In genomic region chr5:37886207-37886905, GRCh38 we compare ENCODE assay signal across 26 cellular contexts. TPM values are rescaled to one million over a fixed set of nuclear protein-coding genes. Genes with fewer than 3 reads are reported as not detected.
DNase-seq lines count a peak whose midpoint lies in the region; ATAC-seq, FAIRE-seq and TF ChIP-seq lines count a peak whose summit lies in the region.
"Had no signal": no experiment of that assay in that cellular context is flagged by ENCODE, and none has a peak within 500 bp of the region (broad histone marks: within the 10 kb centered on the region; RNA-seq: fewer than 3 reads in every experiment).

No MANE protein-coding gene starts in this region.

- peak overlapping the region; percentile 11 for H3K4me2 ChIP-seq in keratinocyte (ENCODE audit: control insufficient read depth, extremely low read depth, insufficient read depth, low read depth, low read length)

- no peaks in the 10 kb centered on the region for H3K79me2 ChIP-seq in keratinocyte (ENCODE audit: control insufficient read depth, insufficient read depth, low read length)

- peaks cover 38% of the 10 kb centered on the region for H3K4me1 ChIP-seq in keratinocyte (ENCODE audit: control insufficient read depth, extremely low read depth, insufficient read depth, low read length)

- dilution Hi-C loops in keratinocyte (cut with MboI; ENCODE audit: extremely low pct_ligation_motif_present, low sequenced_read_pairs), result no loop called here

- H3K36me3 ChIP-seq in WERI-Rb-1, result no peaks in the 10 kb centered on the region
- no peaks in the 10 kb centered on the region for H3K36me3 ChIP-seq in keratinocyte (ENCODE audit: control insufficient read depth in 2 of 2, extremely low read depth in 1 of 2, insufficient read depth in 2 of 2, low read length in 2 of 2)
- H3K36me3 ChIP-seq: vagina had no signal

- H2AFZ ChIP-seq in keratinocyte (ENCODE audit: control insufficient read depth, low read length), result peak overlapping the region; percentile 37
- H2AFZ ChIP-seq: GM23248 had no signal

- H3K9me3 Mint-ChIP-seq in activated T-cell treated with anti-CD3 and anti-CD28 coated beads, Interleukin-2, amount 50 U/mL, for 4 hours, result no peaks in the 10 kb centered on the region
- H3K9me3 Mint-ChIP-seq: activated naive CD8-positive, alpha-beta T cell treated with anti-CD3 and anti-CD28 coated beads, Interleukin-2, amount 50 U/mL, for 24 hours had no signal

- H3K9me3 ChIP-seq in WERI-Rb-1 (ENCODE audit: severe bottlenecking), result peaks cover 9% of the 10 kb centered on the region
- peaks cover 2% of the 10 kb centered on the region for H3K9me3 ChIP-seq in keratinocyte (ENCODE audit: control insufficient read depth, low read depth, low read length)
- H3K9me3 ChIP-seq: vagina had no signal

- no peak overlapping the region for H3K4me3 Mint-ChIP-seq in activated T-cell treated with anti-CD3 and anti-CD28 coated beads, Interleukin-2, amount 50 U/mL, for 4 hours
- H3K4me3 Mint-ChIP-seq: activated naive CD8-positive, alpha-beta T cell treated with anti-CD3 and anti-CD28 coated beads, Interleukin-2, amount 50 U/mL, for 24 hours; naive B cell; T-cell had no signal

- no peak overlapping the region for H3K4me3 ChIP-seq in WERI-Rb-1 (ENCODE audit: low read depth, low read length)
- H3K4me3 ChIP-seq in keratinocyte (ENCODE audit: control insufficient read depth in 2 of 3, extremely low read depth in 1 of 3, insufficient read depth in 2 of 3, low read depth in 1 of 3, low read length in 3 of 3), result no peak overlapping the region
- H3K4me3 ChIP-seq: GM23248, vagina had no signal

- intact Hi-C loops in cardiac septum (cut with DNase I), result no loop called here

- peaks cover 4% of the 10 kb centered on the region for H3K27me3 Mint-ChIP-seq in activated T-cell treated with anti-CD3 and anti-CD28 coated beads, Interleukin-2, amount 50 U/mL, for 4 hours (ENCODE audit: low read depth)

- FAIRE-seq in keratinocyte (lab: Jason Lieb, UNC), result no peak
- FAIRE-seq: endothelial cell of umbilical vein, GM12892, islet of Langerhans, TTC549 had no signal

- H3K9ac ChIP-seq in keratinocyte (ENCODE audit: control insufficient read depth, extremely low read depth, insufficient read depth, low read length), result no peak overlapping the region
- H3K9ac ChIP-seq: GM23248 had no signal

- H4K20me1 ChIP-seq in keratinocyte (ENCODE audit: control insufficient read depth, extremely low read depth, insufficient read depth, low read length), result no peaks in the 10 kb centered on the region

- H3K4me1 Mint-ChIP-seq in activated T-cell treated with anti-CD3 and anti-CD28 coated beads, Interleukin-2, amount 50 U/mL, for 4 hours (ENCODE audit: low read depth), result no peaks in the 10 kb centered on the region
- H3K4me1 Mint-ChIP-seq: activated naive CD8-positive, alpha-beta T cell treated with anti-CD3 and anti-CD28 coated beads, Interleukin-2, amount 50 U/mL, for 24 hours; naive B cell; T-cell had no signal

- TF ChIP-seq CTCF in WERI-Rb-1 (IDR thresholded peaks at IDR 0.05; ENCODE audit: low read depth, low read length) (no peak), keratinocyte (optimal IDR thresholded peaks at IDR 0.05 in 1 of 3, IDR thresholded peaks at IDR 0.05 in 1 of 3, conservative IDR thresholded peaks at IDR 0.05 in 1 of 3; ENCODE audit: extremely low read depth in 1 of 3, insufficient read depth in 2 of 3, low read length in 3 of 3) (no peak)

- DNase-seq in DMS 273 (lab: John Stamatoyannopoulos, UW; ENCODE audit: unreplicated experiment) (peak; percentile 88), NCI-H2171 treated with DMSO at 0.1 percent for 48 hours (lab: John Stamatoyannopoulos, UW) (peak; percentile 80), WERI-Rb-1 (peak; percentile 38), keratinocyte (ENCODE audit: low read depth, low spot score) (no peak), NCI-H1048 (lab: John Stamatoyannopoulos, UW) (no peak), cardiac septum (ENCODE audit: low spot score) (no peak), NCI-H1092 treated with DMSO at 0.1 percent for 48 hours (lab: John Stamatoyannopoulos, UW) (no peak)
- no peak for DNase-seq in activated T-cell treated with anti-CD3 and anti-CD28 coated beads, Interleukin-2, amount 50 U/mL, for 4 hours
- DNase-seq: activated CD4-positive, alpha-beta T cell treated with anti-CD3 and anti-CD28 coated beads for 48 hours; activated naive CD8-positive, alpha-beta T cell treated with anti-CD3 and anti-CD28 coated beads, Interleukin-2, amount 50 U/mL, for 24 hours; dermis blood vessel endothelial cell; GM23248; MV-4-11; naive B cell; NCI-H187 treated with DMSO at 0.1 percent for 48 hours; NCI-H510A; stimulated activated CD8-positive, alpha-beta memory T cell treated with anti-CD3 and anti-CD28 coated beads, Interleukin-4, amount 100 ng/mL, for 48 hours; T-cell had no signal

- peak overlapping the region; percentile 9; the same call in 1 of the 2 replicates for H3K27ac ChIP-seq in WERI-Rb-1
- no peak overlapping the region for H3K27ac ChIP-seq in keratinocyte (ENCODE audit: control insufficient read depth, insufficient read depth, low read length)
- H3K27ac ChIP-seq: C4-2B, GM23248, vagina had no signal

- ATAC-seq in activated T-cell treated with anti-CD3 and anti-CD28 coated beads, Interleukin-2, amount 50 U/mL, for 4 hours, result no peak
- ATAC-seq: activated naive CD8-positive, alpha-beta T cell treated with anti-CD3 and anti-CD28 coated beads, Interleukin-2, amount 50 U/mL, for 24 hours; Right ventricle myocardium inferior; T-cell had no signal

- H3K9me1 ChIP-seq in keratinocyte (ENCODE audit: control insufficient read depth, extremely low read depth, insufficient read depth, low read length), result no peaks in the 10 kb centered on the region

- H3K36me3 Mint-ChIP-seq in activated T-cell treated with anti-CD3 and anti-CD28 coated beads, Interleukin-2, amount 50 U/mL, for 4 hours (ENCODE audit: insufficient read depth), result no peaks in the 10 kb centered on the region
- H3K36me3 Mint-ChIP-seq: naive B cell, T-cell had no signal

- H3K27me3 ChIP-seq in WERI-Rb-1 (ENCODE audit: insufficient read depth, low read depth, severe bottlenecking) (no peaks in the 10 kb centered on the region), keratinocyte (ENCODE audit: control insufficient read depth, extremely low read depth, insufficient read depth, low read length) (no peaks in the 10 kb centered on the region)
- H3K27me3 ChIP-seq: vagina had no signal

RNA-seq across cellular contexts. Expression of gene GDNF, which starts 46.5 kb away (rescaled TPM):
- polyA plus RNA-seq in keratinocyte, result 0.95 to 3.3 TPM (median 2.4 TPM) in 3 replicates
- polyA plus RNA-seq in keratinocyte (2011; ENCODE audit: low read depth), result 1.3 TPM
- 1.2 and 1.9 TPM in 2 replicates for polyA plus RNA-seq in keratinocyte (2011; cell fraction: cytosol; rRNA removed)
- 4.5 and 5.0 TPM in 2 replicates for polyA plus RNA-seq in keratinocyte (2011; cell fraction: nucleus; rRNA removed)
- 1.9 and 2.9 TPM in 2 replicates for polyA plus RNA-seq in keratinocyte (2012; ENCODE audit: low replicate concordance)
- 0.59 to 3.0 TPM (median 2.3 TPM) in 3 replicates for polyA minus RNA-seq in keratinocyte
- 0.58 TPM for polyA minus RNA-seq in keratinocyte (2011; cell fraction: cytosol; rRNA and poly(A)+ RNA removed)
- polyA minus RNA-seq in keratinocyte (2011; cell fraction: nucleus; rRNA and poly(A)+ RNA removed), result 2.2 and 3.6 TPM in 2 replicates
- 0.30 TPM for total RNA-seq in cardiac septum
- not detected for total RNA-seq in activated T-cell treated with anti-CD3 and anti-CD28 coated beads, Interleukin-2, amount 50 U/mL, for 4 hours
- total RNA-seq: dermis blood vessel endothelial cell, endothelial cell of umbilical vein, lung microvascular endothelial cell, Right ventricle myocardium inferior, T-cell had no signal
- polyA plus RNA-seq: endothelial cell of umbilical vein had no signal

Comparison
In these comparisons a context has a peak if more than half of its experiments do, and no peak if none do; other contexts are left out.
1. DNase-seq: peak in DMS 273 (single experiment), NCI-H2171 treated with DMSO at 0.1 percent for 48 hours (single experiment) and WERI-Rb-1 (single experiment); none in keratinocyte (single experiment), NCI-H1048 (single experiment), cardiac septum (single experiment), NCI-H1092 treated with DMSO at 0.1 percent for 48 hours (single experiment) and activated T-cell treated with anti-CD3 and anti-CD28 coated beads, Interleukin-2, amount 50 U/mL, for 4 hours (single experiment).